ENCODE assay signal across 20 cellular contexts in the genomic region with DNA sequence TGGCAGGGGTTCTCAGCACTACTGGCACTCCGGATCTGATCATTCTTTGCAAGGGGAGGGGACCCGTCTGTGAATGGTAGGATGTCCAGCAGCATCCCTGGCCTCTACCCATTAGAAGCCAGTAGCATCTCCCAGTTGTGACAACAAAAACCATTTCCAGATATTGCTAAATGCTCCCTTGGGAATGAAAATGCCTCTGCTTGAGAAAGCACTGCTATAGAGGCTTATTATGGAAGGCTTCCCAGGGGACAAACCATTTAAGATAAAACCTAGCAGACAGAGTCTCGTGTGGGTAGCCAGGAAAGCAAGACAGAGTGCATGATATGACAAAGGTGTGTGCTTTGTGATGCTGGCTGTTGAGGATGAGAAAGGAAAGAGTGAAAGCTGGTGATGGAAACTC.
"Had no signal": no experiment of that assay in that cellular context is flagged by ENCODE, and none has a peak within 500 bp of the region (broad histone marks: within the 10 kb centered on the region; RNA-seq: fewer than 3 reads in every experiment).

No MANE protein-coding gene starts in this region.

- DNase-seq: cortex of kidney; dorsolateral prefrontal cortex; effector memory CD8-positive, alpha-beta T cell; foreskin melanocyte; head of caudate nucleus; hippocampal formation; left colon; left ventricle myocardium superior; mesendoderm; naive B cell; psoas muscle; sigmoid colon; stimulated activated CD4-positive, alpha-beta T cell treated with anti-CD3 and anti-CD28 coated beads, Interleukin-2, amount 100 ng/mL, for 24 hours; stimulated activated naive CD4-positive, alpha-beta T cell; trophoblast cell had no signal

- H3K9me3 ChIP-seq: esophagus muscularis mucosa, neutrophil, psoas muscle, sigmoid colon had no signal

- H3K4me1 ChIP-seq: esophagus muscularis mucosa, psoas muscle, sigmoid colon had no signal

- H3K27me3 ChIP-seq: dorsolateral prefrontal cortex, esophagus muscularis mucosa, neutrophil, sigmoid colon had no signal

- H3K27ac ChIP-seq: dorsolateral prefrontal cortex, epithelial cell of prostate, esophagus muscularis mucosa, neutrophil, psoas muscle, sigmoid colon had no signal

- H3K36me3 ChIP-seq: esophagus muscularis mucosa, neutrophil, sigmoid colon had no signal

- H3K4me3 ChIP-seq: dorsolateral prefrontal cortex, esophagus muscularis mucosa, lung, psoas muscle, sigmoid colon, skin epidermis had no signal

- ATAC-seq: effector memory CD8-positive, alpha-beta T cell; left colon; left ventricle myocardium superior; psoas muscle had no signal
